In the genomic region with DNA sequence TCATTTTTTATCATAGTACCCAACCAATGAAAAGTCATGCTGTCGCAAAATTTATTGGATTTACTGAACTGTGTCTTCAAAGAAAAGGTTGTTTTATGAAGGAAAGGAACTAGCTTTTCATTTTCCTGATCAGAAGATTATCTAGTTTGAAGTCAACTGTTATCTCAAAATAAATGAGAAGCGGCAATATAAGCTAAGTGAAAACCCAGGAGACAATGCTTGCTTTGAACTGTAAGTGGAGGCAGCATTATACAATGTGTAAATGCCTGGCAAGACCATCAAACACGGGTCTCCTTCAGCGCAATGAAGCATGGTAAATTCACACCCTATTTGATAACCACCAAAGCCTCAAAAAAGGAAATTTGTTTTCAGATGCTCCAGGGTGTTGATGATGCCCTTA, we compare ENCODE assay signal across 21 cellular contexts.
"Had no signal": no experiment of that assay in that cellular context is flagged by ENCODE, and none has a peak within 500 bp of the region (broad histone marks: within the 10 kb centered on the region; RNA-seq: fewer than 3 reads in every experiment).

No MANE protein-coding gene starts in this region.

- H3K27me3 ChIP-seq: gastrocnemius medialis, right atrium auricular region, sigmoid colon, suprapubic skin, tibial artery, upper lobe of left lung, vagina had no signal

- H3K9me3 Mint-ChIP-seq: nephron had no signal

- H3K27ac ChIP-seq: coronary artery, gastrocnemius medialis, left ventricle myocardium inferior, lower lobe of right lung, right atrium auricular region, sigmoid colon, skin epidermis, suprapubic skin, tibial artery, upper lobe of left lung, vagina had no signal

- H3K4me3 Mint-ChIP-seq: immature natural killer cell, naive B cell, nephron had no signal

- H3K36me3 Mint-ChIP-seq: immature natural killer cell, naive B cell had no signal

- H3K9me3 ChIP-seq: gastrocnemius medialis, left ventricle myocardium inferior, lower lobe of right lung, right atrium auricular region, sigmoid colon, suprapubic skin, tibial artery, upper lobe of left lung, vagina had no signal

- H3K27ac Mint-ChIP-seq: immature natural killer cell, naive B cell had no signal

- ATAC-seq: esophagus mucosa, gastrocnemius medialis, left cardiac atrium, lower lobe of right lung had no signal

- H3K4me1 Mint-ChIP-seq: immature natural killer cell, naive B cell had no signal

- H3K4me1 ChIP-seq: gastrocnemius medialis, left ventricle myocardium inferior, lower lobe of right lung, right atrium auricular region, suprapubic skin, tibial artery, upper lobe of left lung, vagina had no signal

- DNase-seq: effector memory CD4-positive, alpha-beta T cell; gastrocnemius medialis; glutamatergic neuron; immature natural killer cell; left cardiac atrium; left ventricle myocardium inferior; lower lobe of right lung; mesenchymal stem cell; naive B cell; sigmoid colon; stimulated activated CD4-positive, alpha-beta T cell treated with anti-CD3 and anti-CD28 coated beads, Interleukin-12 subunit alpha, Interleukin-12 subunit beta, amount 100 ng/mL, for 4 hours; stimulated activated naive CD4-positive, alpha-beta T cell; tibial artery; upper lobe of left lung had no signal

- H3K36me3 ChIP-seq: gastrocnemius medialis, left ventricle myocardium inferior, lower lobe of right lung, right atrium auricular region, sigmoid colon, suprapubic skin, tibial artery, upper lobe of left lung, vagina had no signal

- H3K4me3 ChIP-seq: coronary artery, gastrocnemius medialis, left ventricle myocardium inferior, lower lobe of right lung, right atrium auricular region, sigmoid colon, skin epidermis, suprapubic skin, tibial artery, upper lobe of left lung, vagina had no signal
